ENCODE assay signal across 1 cellular context in genomic region chr2:100766806-100767205, GRCh38.
TF ChIP-seq lines count a peak whose summit lies in the region.

No MANE protein-coding gene starts in this region.

TF ChIP-seq in endothelial cell of umbilical vein, 7 proteins besides CTCF, POLR2A, EP300 and RAD21:
- no peak for TF ChIP-seq JUN (IDR thresholded peaks at IDR 0.05; ENCODE audit: borderline replicate concordance, insufficient read depth, insufficient read length, low read depth)
- no peak for TF ChIP-seq MYC (IDR thresholded peaks at IDR 0.05; ENCODE audit: low read depth, low read length)
- no peak for TF ChIP-seq GATA2 (IDR thresholded peaks at IDR 0.05; ENCODE audit: insufficient read depth, insufficient read length, low read depth, low read length)
- TF ChIP-seq EZH2 (IDR thresholded peaks at IDR 0.05; ENCODE audit: borderline replicate concordance, low read depth, low read length, severe bottlenecking), result no peak
- TF ChIP-seq POLR2AphosphoS5 (IDR thresholded peaks at IDR 0.05; ENCODE audit: insufficient read depth, low read depth, low read length), result no peak
- TF ChIP-seq MAX (IDR thresholded peaks at IDR 0.05; ENCODE audit: insufficient read depth, insufficient read length), result no peak
- no peak for TF ChIP-seq FOS (IDR thresholded peaks at IDR 0.05; ENCODE audit: borderline replicate concordance, insufficient read depth, low read length)
